9 cellular contexts compared by ENCODE assay signal in the genomic region with DNA sequence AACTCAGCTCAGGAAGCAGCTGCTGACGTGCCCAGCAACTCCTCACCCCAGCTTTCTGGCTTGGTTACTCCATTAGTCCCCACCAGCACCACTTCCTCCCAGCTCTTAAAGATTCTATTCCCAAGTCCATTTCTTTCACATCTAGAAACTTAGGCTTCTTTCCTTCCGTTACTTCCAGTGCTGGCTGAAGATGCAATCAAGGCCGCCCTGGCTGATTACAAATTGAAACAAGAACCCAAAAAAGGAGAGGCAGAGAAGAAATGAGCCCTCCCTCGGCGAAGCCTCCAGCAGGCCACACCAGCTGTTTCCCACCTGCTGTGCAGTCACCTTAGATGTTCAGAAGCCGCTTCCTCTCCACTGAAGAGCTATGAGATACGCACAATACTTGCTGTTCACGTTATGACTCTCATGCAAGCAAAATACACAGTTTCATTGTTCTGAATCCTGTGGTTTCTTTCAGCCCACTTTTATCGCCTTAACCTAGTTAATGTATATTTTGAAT. TPM values are rescaled to one million over a fixed set of nuclear protein-coding genes. Genes with fewer than 3 reads are reported as not detected.
DNase-seq lines count a peak whose midpoint lies in the region; ATAC-seq, FAIRE-seq and TF ChIP-seq lines count a peak whose summit lies in the region.
"Had no signal": no experiment of that assay in that cellular context is flagged by ENCODE, and none has a peak within 500 bp of the region (broad histone marks: within the 10 kb centered on the region; RNA-seq: fewer than 3 reads in every experiment).

No MANE protein-coding gene starts in this region.

- H3K27me3 Mint-ChIP-seq in CD8-positive, alpha-beta T cell (ENCODE audit: low read depth) = no peaks in the 10 kb centered on the region

- FAIRE-seq in pancreas (lab: Jason Lieb, UNC) = no peak

- 88 to 91% methylated on average over 9 of the region's 9 CpGs for WGBS in pancreas, 2 donors

- peaks cover 80% of the 10 kb centered on the region for H3K4me1 Mint-ChIP-seq in CD8-positive, alpha-beta T cell (ENCODE audit: low read depth)

- peaks cover 43% of the 10 kb centered on the region for H3K36me3 ChIP-seq in CD8-positive, alpha-beta T cell (ENCODE audit: insufficient read depth, low read length)
- H3K36me3 ChIP-seq in KOPT-K1 (ENCODE audit: insufficient read depth, low read length) (peaks cover 57% of the 10 kb centered on the region), pancreas (peaks cover 0 to 49% (median 7%) of the 10 kb centered on the region in 3 donors)

- peak overlapping the region; percentile 71 for H3K4me3 Mint-ChIP-seq in CD8-positive, alpha-beta T cell

- CTCF ChIA-PET in CD8-positive, alpha-beta T cell (lab: Charles Lee) = interaction anchor here (0.6 to 15.7 kb wide), 7 partner anchors 42 to 234 kb away, joined by 3 to 353 read pairs (median 75); partner anchors contain the start of gene SELPLG

- POLR2A ChIA-PET in CD8-positive, alpha-beta T cell (lab: Charles Lee) = interaction anchor here (0.8 to 2.8 kb wide), 10 partner anchors 8 to 484 kb away, joined by 3 to 24 read pairs (median 4); partner anchors contain the start of genes SELPLG and USP30

- H3K9me3 Mint-ChIP-seq in CD8-positive, alpha-beta T cell = no peaks in the 10 kb centered on the region

- H3K27ac Mint-ChIP-seq in CD8-positive, alpha-beta T cell = peak overlapping the region; percentile 97

- H3K27me3 ChIP-seq in CD8-positive, alpha-beta T cell (ENCODE audit: insufficient read depth, low read length) = no peaks in the 10 kb centered on the region
- no peaks in the 10 kb centered on the region for H3K27me3 ChIP-seq in pancreas
- H3K27me3 ChIP-seq: neutrophil had no signal

- no peaks in the 10 kb centered on the region for H3K9me3 ChIP-seq in CD8-positive, alpha-beta T cell (ENCODE audit: low read length)
- H3K9me3 ChIP-seq in KOPT-K1 (ENCODE audit: insufficient read depth, low read length, poor library complexity, severe bottlenecking) (no peaks in the 10 kb centered on the region), pancreas (no peaks in the 10 kb centered on the region)
- H3K9me3 ChIP-seq: neutrophil had no signal

- intact Hi-C loops in CD8-positive, alpha-beta T cell (cut with DNase I, micrococcal nuclease) = loop anchor here (1.0 to 5.0 kb wide), 3 partner anchors 50 to 384 kb away; no protein-coding TSS in a partner anchor
- intact Hi-C loops in pancreas (cut with DNase I) = loop anchor here in 1 of 3 donors (10.0 kb wide), 1 partner anchor 236 kb away; no protein-coding TSS in a partner anchor

- H3K36me3 Mint-ChIP-seq in CD8-positive, alpha-beta T cell = peaks cover 64% of the 10 kb centered on the region

- H3K4me1 ChIP-seq in CD8-positive, alpha-beta T cell (ENCODE audit: insufficient read depth, low read length) = peaks cover 56% of the 10 kb centered on the region
- H3K4me1 ChIP-seq in pancreas = peaks cover 3 to 13% (median 9%) of the 10 kb centered on the region in 3 donors

- H3K4me3 ChIP-seq in CD8-positive, alpha-beta T cell (ENCODE audit: low read depth, low read length) = peak overlapping the region; percentile 5
- no peak overlapping the region for H3K4me3 ChIP-seq in pancreas

- peak; percentile 36 to 86 (median 60) for DNase-seq in CD8-positive, alpha-beta T cell
- peak; percentile 31 for DNase-seq in activated T-cell treated with anti-CD3 and anti-CD28 coated beads for 4 hours
- no peak for DNase-seq in pancreas
- DNase-seq in NCI-H446 treated with DMSO at 0.1 percent for 48 hours (lab: John Stamatoyannopoulos, UW) = no peak
- DNase-seq in cerebellar nuclear complex (lab: John Stamatoyannopoulos, UW) = no peak
- DNase-seq in HuH-7 (ENCODE audit: low spot score) = no peak

- ATAC-seq in CD8-positive, alpha-beta T cell = peak; percentile 94
- peak; percentile 77 for ATAC-seq in GM21423 (IDR thresholded peaks at IDR 0.05; ENCODE audit: unreplicated experiment)
- no peak for ATAC-seq in pancreas

- H3K27ac ChIP-seq in CD8-positive, alpha-beta T cell (ENCODE audit: low read depth, low read length) = peak overlapping the region; percentile 57
- H3K27ac ChIP-seq in KOPT-K1 (ENCODE audit: low read depth, low read length, poor library complexity, severe bottlenecking) (peak overlapping the region; percentile 87), pancreas (peak overlapping the region in 3 of 4 donors; percentile 33 to 55 (median 52))
- H3K27ac ChIP-seq: neutrophil had no signal

- no peak for TF ChIP-seq CTCF in CD8-positive, alpha-beta T cell (IDR thresholded peaks at IDR 0.05)
- TF ChIP-seq CTCF in pancreas (IDR thresholded peaks at IDR 0.05) = no peak

RNA-seq across cellular contexts. Expression of gene ISCU, which starts 6.3 kb away (rescaled TPM):
- 100 to 1,000 TPM; 254 to 260 TPM for total RNA-seq in CD8-positive, alpha-beta T cell
- 10 to 100 TPM; 34.1 to 66.7 (median 41.4) TPM for total RNA-seq in pancreas
- 100 to 1,000 TPM in 1 of 2 donors, 10 to 100 TPM in 1; 51.8 to 126 TPM for polyA plus RNA-seq in pancreas

RNA-seq across cellular contexts. Expression of gene SART3, which starts 7.7 kb away (rescaled TPM):
- 100 to 1,000 TPM in 1 of 2 experiments, 10 to 100 TPM in 1; 95.3 to 109 TPM for total RNA-seq in CD8-positive, alpha-beta T cell
- 10 to 100 TPM; 13.9 to 23.4 (median 16.7) TPM for total RNA-seq in pancreas
- polyA plus RNA-seq in pancreas = 10 to 100 TPM; 14.9 to 21.7 TPM

RNA-seq across cellular contexts. Expression of gene TMEM119, which starts 29.2 kb away (rescaled TPM):
- total RNA-seq in CD8-positive, alpha-beta T cell = 1 to 10 TPM; 1.2 to 1.9 TPM
- total RNA-seq in pancreas = 10 to 100 TPM in 1 of 6 donors, 1 to 10 TPM in 5; 1.0 to 18.8 (median 2.5) TPM
- polyA plus RNA-seq in pancreas = 1 to 10 TPM; 2.0 to 2.2 TPM

RNA-seq across cellular contexts. Expression of gene FICD, which starts 53.6 kb away (rescaled TPM):
- total RNA-seq in CD8-positive, alpha-beta T cell = 1 to 10 TPM; 4.2 to 4.3 TPM
- 10 to 100 TPM in 5 of 6 donors, 1 to 10 TPM in 1; 8.8 to 16.9 (median 11.1) TPM for total RNA-seq in pancreas
- 1 to 10 TPM; 7.5 to 7.8 TPM for polyA plus RNA-seq in pancreas

Comparison
In these comparisons a context has a peak if more than half of its experiments do, and no peak if none do; other contexts are left out.
1. ATAC-seq: peak in CD8-positive, alpha-beta T cell (single experiment) and GM21423 (single experiment); none in pancreas (0 of 4).
2. DNase-seq: peak in CD8-positive, alpha-beta T cell (7 of 7) and activated T-cell treated with anti-CD3 and anti-CD28 coated beads for 4 hours (single experiment); none in pancreas (0 of 6), NCI-H446 treated with DMSO at 0.1 percent for 48 hours (single experiment), cerebellar nuclear complex (0 of 2) and HuH-7 (single experiment).
3. Peak in every context shown above with its lines, with median percentiles within 50 percentile points of each other: H3K27ac ChIP-seq.